In the genomic region with DNA sequence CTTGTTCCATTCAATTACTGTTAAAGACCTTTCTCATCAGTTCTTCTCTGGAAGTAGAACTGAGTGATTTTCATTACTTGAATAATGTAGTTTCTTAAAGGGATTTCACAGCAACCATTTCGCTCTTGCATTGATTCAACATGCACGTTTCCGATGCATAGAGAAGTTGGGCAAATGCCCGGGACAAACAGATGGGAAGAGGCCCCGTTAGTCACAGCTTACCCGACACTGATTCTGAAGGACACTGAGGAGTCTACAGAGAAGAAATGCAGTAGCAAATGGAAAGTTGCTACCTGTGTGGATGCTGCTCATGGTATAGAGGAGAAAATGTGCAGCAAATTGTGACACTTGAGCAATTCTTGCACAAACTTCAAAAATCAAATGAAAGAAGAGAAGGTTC, we compare ENCODE assay signal across 21 cellular contexts.
A peak's percentile ranks its signal among the peaks of the same experiment; 100 is the strongest.
DNase-seq lines count a peak whose midpoint lies in the region; ATAC-seq lines count a peak whose summit lies in the region.
"Had no signal": no experiment of that assay in that cellular context is flagged by ENCODE, and none has a peak within 500 bp of the region (broad histone marks: within the 10 kb centered on the region; RNA-seq: fewer than 3 reads in every experiment).

No MANE protein-coding gene starts in this region.

- H3K9me3 ChIP-seq in duodenal mucosa (ENCODE audit: control insufficient read depth in 1 of 2, low read length in 2 of 2) = no peaks in the 10 kb centered on the region

- peak; percentile 68 for DNase-seq in DMS 273 (lab: John Stamatoyannopoulos, UW; ENCODE audit: unreplicated experiment)
- peak; percentile 71 for DNase-seq in NCI-H1694 treated with DMSO at 0.1 percent for 48 hours (lab: John Stamatoyannopoulos, UW)
- DNase-seq in pons (ENCODE audit: low spot score) = peak; percentile 15
- DNase-seq in middle frontal gyrus (ENCODE audit: extremely low spot score, low spot score) = no peak
- no peak for DNase-seq in HuH-7.5 (ENCODE audit: low spot score)
- DNase-seq: AML-193, DMS79, GM23248, Kasumi-1, MM.1S, NCI-H1092, NCI-H1436 treated with DMSO at 0.1 percent for 48 hours, NCI-H2081, NCI-H510A treated with DMSO at 0.1 percent for 48 hours, NCI-H774, SIG-M5, T-helper 1 cell had no signal

- H3K27me3 ChIP-seq in duodenal mucosa (ENCODE audit: control insufficient read depth in 1 of 2, insufficient read depth in 2 of 2, low read length in 2 of 2) = no peaks in the 10 kb centered on the region

- H3K4me1 ChIP-seq in duodenal mucosa (ENCODE audit: control insufficient read depth in 1 of 2, insufficient read depth in 2 of 2, low read length in 2 of 2) = peaks cover 9 to 10% of the 10 kb centered on the region in 2 donors

- H3K4me3 ChIP-seq in duodenal mucosa (ENCODE audit: low read depth in 1 of 2, low read length in 2 of 2) = peak overlapping the region; percentile 17 to 25
- H3K4me3 ChIP-seq: GM23248 had no signal

- H3K27ac ChIP-seq in duodenal mucosa (ENCODE audit: low read depth, low read length) = no peak overlapping the region
- H3K27ac ChIP-seq: C4-2B, GM23248 had no signal

- H3K36me3 ChIP-seq in duodenal mucosa (ENCODE audit: control insufficient read depth in 1 of 2, insufficient read depth in 2 of 2, low read length in 2 of 2) = no peaks in the 10 kb centered on the region

- no peak overlapping the region for H3K9ac ChIP-seq in duodenal mucosa (ENCODE audit: low read depth in 1 of 2, low read length in 2 of 2)
- H3K9ac ChIP-seq: GM23248 had no signal

- no peak for ATAC-seq in GM19452 (IDR thresholded peaks at IDR 0.05; ENCODE audit: unreplicated experiment)
- ATAC-seq: HCT116 had no signal

Comparison
In these comparisons a context has a peak if more than half of its experiments do, and no peak if none do; other contexts are left out.
1. DNase-seq: peak in DMS 273 (single experiment), NCI-H1694 treated with DMSO at 0.1 percent for 48 hours (single experiment) and pons (single experiment); none in middle frontal gyrus (single experiment) and HuH-7.5 (single experiment).